Comparison of ENCODE assay signal across 24 cellular contexts in the genomic region with DNA sequence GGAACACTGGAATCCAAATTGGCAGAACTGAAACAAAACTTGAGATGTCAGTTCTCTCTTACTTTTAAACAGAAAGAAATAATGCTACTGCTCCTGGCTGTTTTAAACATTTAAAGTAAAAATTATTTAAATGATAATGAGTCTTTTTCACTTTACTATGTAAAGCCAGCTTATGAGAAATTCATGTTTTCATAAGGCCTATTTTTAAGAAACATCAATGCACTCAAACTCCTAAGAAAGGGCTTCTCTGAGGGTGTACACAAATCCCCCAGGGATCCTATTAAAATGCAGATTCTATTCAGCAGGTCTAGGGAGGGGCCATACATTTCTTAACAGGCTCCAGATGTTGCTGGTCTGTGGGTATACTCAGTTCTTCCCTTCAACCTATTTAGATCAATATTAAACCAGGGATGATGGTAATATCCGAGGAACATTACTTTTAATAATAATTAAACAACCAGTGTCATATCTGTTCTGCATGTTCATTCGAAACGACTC. TPM values are rescaled to one million over a fixed set of nuclear protein-coding genes. Genes with fewer than 3 reads are reported as not detected.
DNase-seq lines count a peak whose midpoint lies in the region; ATAC-seq and TF ChIP-seq lines count a peak whose summit lies in the region.
"Had no signal": no experiment of that assay in that cellular context is flagged by ENCODE, and none has a peak within 500 bp of the region (broad histone marks: within the 10 kb centered on the region; RNA-seq: fewer than 3 reads in every experiment).

No MANE protein-coding gene starts in this region.

- H3K79me2 ChIP-seq in KMS-11 (ENCODE audit: insufficient read depth, low read depth): peaks cover 21% of the 10 kb centered on the region; the same call in 1 of the 2 replicates

- DNase-seq in DMS 273 treated with DMSO at 0.1 percent for 48 hours (lab: John Stamatoyannopoulos, UW) (peak; percentile 44), RWPE2 (ENCODE audit: low spot score) (no peak), ureter (ENCODE audit: low spot score) (no peak)
- DNase-seq: activated CD8-positive, alpha-beta T cell treated with anti-CD3 and anti-CD28 coated beads, Interleukin-2, amount 10 ng/mL, durations not matched to agents 7 days and 5 days; activated gamma-delta T cell; activated naive CD8-positive, alpha-beta T cell treated with anti-CD3 and anti-CD28 coated beads, Interleukin-2, amount 50 U/mL, for 24 hours; activated T-cell treated with anti-CD3 and anti-CD28 coated beads for 4 hours; CD4-positive, CD25-positive, alpha-beta regulatory T cell; GM23248; hypothalamus; left ventricle myocardium inferior; naive B cell; NCI-H1694; nucleus accumbens; stimulated activated naive CD8-positive, alpha-beta T cell treated with anti-CD3 and anti-CD28 coated beads, Interleukin-15, amount 100 ng/mL, for 72 hours; T-helper 2 cell had no signal

- peaks cover 2% of the 10 kb centered on the region; the same call in 1 of the 2 replicates for H3K36me3 ChIP-seq in KMS-11 (ENCODE audit: insufficient read depth)
- H3K36me3 ChIP-seq in RWPE2 (ENCODE audit: low read depth): peaks cover 54% of the 10 kb centered on the region
- H3K36me3 ChIP-seq in iPS-18a (ENCODE audit: control insufficient read depth, low read depth, low read length): peaks cover 7% of the 10 kb centered on the region
- H3K36me3 ChIP-seq: left ventricle myocardium inferior had no signal

- no peaks in the 10 kb centered on the region for H3K27me3 ChIP-seq in KMS-11 (ENCODE audit: insufficient read depth, low read depth)
- H3K27me3 ChIP-seq in RWPE2 (ENCODE audit: insufficient read depth, poor library complexity, severe bottlenecking): no peaks in the 10 kb centered on the region
- peaks cover 18% of the 10 kb centered on the region for H3K27me3 ChIP-seq in iPS-18a (ENCODE audit: control insufficient read depth, insufficient read depth, low read length)
- H3K27me3 ChIP-seq: vagina had no signal

- H3K9ac ChIP-seq in KMS-11 (no peak overlapping the region), iPS-18a (ENCODE audit: low read length) (no peak overlapping the region)
- H3K9ac ChIP-seq: GM23248 had no signal

- H3K4me1 ChIP-seq in KMS-11 (ENCODE audit: low read depth, poor library complexity, severe bottlenecking): peaks cover 34% of the 10 kb centered on the region
- peaks cover 22% of the 10 kb centered on the region for H3K4me1 ChIP-seq in RWPE2 (ENCODE audit: insufficient read depth, poor library complexity, severe bottlenecking)
- H3K4me1 ChIP-seq in iPS-18a (ENCODE audit: control insufficient read depth, low read depth, low read length): peaks cover 34% of the 10 kb centered on the region

- H4K20me1 ChIP-seq in KMS-11 (ENCODE audit: insufficient read depth): no peaks in the 10 kb centered on the region

- no peak overlapping the region for H2AFZ ChIP-seq in KMS-11 (ENCODE audit: low read depth)
- H2AFZ ChIP-seq: GM23248 had no signal

- H3K9me3 ChIP-seq in RWPE2 (ENCODE audit: severe bottlenecking) (no peaks in the 10 kb centered on the region), iPS-18a (ENCODE audit: control insufficient read depth, low read depth, low read length) (no peaks in the 10 kb centered on the region)
- H3K9me3 ChIP-seq: vagina had no signal

- H3K4me2 ChIP-seq in KMS-11: peak overlapping the region; percentile 76; the same call in 1 of the 2 replicates

- no peak overlapping the region for H3K4me3 ChIP-seq in KMS-11 (IDR thresholded peaks at IDR 0.05; ENCODE audit: insufficient read depth, low read depth, low read length)
- no peak overlapping the region for H3K4me3 ChIP-seq in RWPE2 (ENCODE audit: severe bottlenecking)
- peak overlapping the region; percentile 25 for H3K4me3 ChIP-seq in iPS-18a (ENCODE audit: low read length)
- H3K4me3 ChIP-seq: GM23248, left ventricle myocardium inferior, vagina had no signal

- H3K27ac ChIP-seq in KMS-11 (no peak overlapping the region), RWPE2 (ENCODE audit: poor library complexity, severe bottlenecking) (peak overlapping the region; percentile 95), iPS-18a (ENCODE audit: low read length) (no peak overlapping the region)
- H3K27ac ChIP-seq: GM23248, left ventricle myocardium inferior, vagina had no signal

- no peak for ATAC-seq in RWPE2 (ENCODE audit: low read depth)
- ATAC-seq in HG03439 (IDR thresholded peaks at IDR 0.05; ENCODE audit: unreplicated experiment): no peak
- ATAC-seq in HG03280 (IDR thresholded peaks at IDR 0.05; ENCODE audit: unreplicated experiment): no peak
- no peak for ATAC-seq in GM21423 (IDR thresholded peaks at IDR 0.05; ENCODE audit: unreplicated experiment)
- ATAC-seq: activated CD8-positive, alpha-beta T cell treated with anti-CD3 and anti-CD28 coated beads, Interleukin-2, amount 10 ng/mL, durations not matched to agents 7 days and 5 days; activated naive CD8-positive, alpha-beta T cell treated with anti-CD3 and anti-CD28 coated beads, Interleukin-2, amount 50 U/mL, for 24 hours; stimulated activated naive CD8-positive, alpha-beta T cell treated with anti-CD3 and anti-CD28 coated beads, Interleukin-15, amount 100 ng/mL, for 72 hours had no signal

- no peak for TF ChIP-seq CTCF in KMS-11 (conservative IDR thresholded peaks at IDR 0.05; ENCODE audit: low read depth, low read length)
- TF ChIP-seq CTCF in RWPE2 (IDR thresholded peaks at IDR 0.05; ENCODE audit: poor library complexity, severe bottlenecking): no peak

RNA-seq across cellular contexts. Expression of gene FERMT1, which starts 2.3 kb away (rescaled TPM):
- 41.8 TPM for total RNA-seq in ureter
- total RNA-seq: activated CD8-positive, alpha-beta T cell treated with anti-CD3 and anti-CD28 coated beads, Interleukin-2, amount 10 ng/mL, durations not matched to agents 7 days and 5 days; CD4-positive, CD25-positive, alpha-beta regulatory T cell; OCI-LY7; skeletal muscle tissue had no signal
